In genomic region chr14:45359766-45360165, GRCh38 we compare ENCODE assay signal across 18 cellular contexts.
"Had no signal": no experiment of that assay in that cellular context is flagged by ENCODE, and none has a peak within 500 bp of the region (broad histone marks: within the 10 kb centered on the region; RNA-seq: fewer than 3 reads in every experiment).

No MANE protein-coding gene starts in this region.

- H3K27me3 ChIP-seq: left lung, neutrophil, thyroid gland had no signal

- H3K4me3 Mint-ChIP-seq: activated B cell treated with CpG ODN at 0.5 μM for 24 hours; activated CD4-positive, alpha-beta T cell treated with anti-CD3 and anti-CD28 coated beads, Interleukin-2, amount 10 ng/mL, durations not matched to agents 24 days and 14 days; activated CD8-positive, alpha-beta T cell treated with anti-CD3 and anti-CD28 coated beads, Interleukin-2, amount 10 ng/mL, durations not matched to agents 7 days and 5 days; activated naive CD8-positive, alpha-beta T cell; natural killer cell; stimulated activated memory B cell treated with anti-CD40 and anti-IgM and Interleukin-4, amounts not matched to agents 10 μg/mL and 1 μg/mL and 100 μg/mL, for 72 hours had no signal

- H3K36me3 Mint-ChIP-seq: activated naive CD8-positive, alpha-beta T cell; stimulated activated memory B cell treated with anti-CD40 and anti-IgM and Interleukin-4, amounts not matched to agents 10 μg/mL and 1 μg/mL and 100 μg/mL, for 72 hours had no signal

- H3K4me3 ChIP-seq: left lung, thyroid gland had no signal

- H3K27me3 Mint-ChIP-seq: activated B cell treated with CpG ODN at 0.5 μM for 24 hours; activated CD4-positive, alpha-beta T cell treated with anti-CD3 and anti-CD28 coated beads, Interleukin-2, amount 10 ng/mL, durations not matched to agents 24 days and 14 days; stimulated activated memory B cell treated with anti-CD40 and anti-IgM and Interleukin-4, amounts not matched to agents 10 μg/mL and 1 μg/mL and 100 μg/mL, for 72 hours had no signal

- H3K4me1 Mint-ChIP-seq: activated B cell treated with CpG ODN at 0.5 μM for 24 hours; activated CD4-positive, alpha-beta T cell treated with anti-CD3 and anti-CD28 coated beads, Interleukin-2, amount 10 ng/mL, durations not matched to agents 24 days and 14 days; natural killer cell; stimulated activated memory B cell treated with anti-CD40 and anti-IgM and Interleukin-4, amounts not matched to agents 10 μg/mL and 1 μg/mL and 100 μg/mL, for 72 hours had no signal

- ATAC-seq: activated CD8-positive, alpha-beta T cell treated with anti-CD3 and anti-CD28 coated beads, Interleukin-2, amount 10 ng/mL, durations not matched to agents 7 days and 5 days; left lung; natural killer cell; stimulated activated memory B cell treated with anti-CD40 and anti-IgM and Interleukin-4, amounts not matched to agents 10 μg/mL and 1 μg/mL and 100 μg/mL, for 72 hours had no signal

- H3K4me1 ChIP-seq: left lung, parathyroid adenoma, thyroid gland had no signal

- H3K27ac Mint-ChIP-seq: activated B cell treated with CpG ODN at 0.5 μM for 24 hours; activated CD4-positive, alpha-beta T cell treated with anti-CD3 and anti-CD28 coated beads, Interleukin-2, amount 10 ng/mL, durations not matched to agents 24 days and 14 days; activated CD8-positive, alpha-beta T cell treated with anti-CD3 and anti-CD28 coated beads, Interleukin-2, amount 10 ng/mL, durations not matched to agents 7 days and 5 days; activated naive CD8-positive, alpha-beta T cell; natural killer cell; stimulated activated memory B cell treated with anti-CD40 and anti-IgM and Interleukin-4, amounts not matched to agents 10 μg/mL and 1 μg/mL and 100 μg/mL, for 72 hours had no signal

- H3K36me3 ChIP-seq: left lung, neutrophil, thyroid gland had no signal

- DNase-seq: activated B cell treated with CpG ODN at 0.5 μM for 24 hours; activated CD4-positive, alpha-beta T cell treated with anti-CD3 and anti-CD28 coated beads, Interleukin-2, amount 10 ng/mL, durations not matched to agents 24 days and 14 days; activated CD8-positive, alpha-beta memory T cell treated with anti-CD3 and anti-CD28 coated beads, Interleukin-2, amount 50 U/mL, for 4 hours; activated CD8-positive, alpha-beta T cell treated with anti-CD3 and anti-CD28 coated beads, Interleukin-2, amount 10 ng/mL, durations not matched to agents 7 days and 5 days; activated gamma-delta T cell treated with Interleukin-2 at 50 U/mL for 16 hours; activated T-cell treated with anti-CD3 and anti-CD28 coated beads, Interleukin-2, amount 50 U/mL, for 48 hours; cerebellar nuclear complex; effector memory CD4-positive, alpha-beta T cell; islet precursor cell; left lung; natural killer cell; stimulated activated CD4-positive, alpha-beta T cell treated with anti-CD3 and anti-CD28 coated beads, Interleukin-2, amount 100 ng/mL, for 48 hours; T-helper 2 cell; thyroid gland had no signal

- H3K9me3 Mint-ChIP-seq: activated B cell treated with CpG ODN at 0.5 μM for 24 hours; activated CD4-positive, alpha-beta T cell treated with anti-CD3 and anti-CD28 coated beads, Interleukin-2, amount 10 ng/mL, durations not matched to agents 24 days and 14 days had no signal

- H3K27ac ChIP-seq: left lung, neutrophil, parathyroid adenoma, thyroid gland had no signal

- H3K9me3 ChIP-seq: left lung, neutrophil, thyroid gland had no signal
